Comparison of ENCODE assay signal across 16 cellular contexts in genomic region chr18:51711298-51711889, GRCh38.
DNase-seq lines count a peak whose midpoint lies in the region; ATAC-seq and TF ChIP-seq lines count a peak whose summit lies in the region.
"Had no signal": no experiment of that assay in that cellular context is flagged by ENCODE, and none has a peak within 500 bp of the region (broad histone marks: within the 10 kb centered on the region; RNA-seq: fewer than 3 reads in every experiment).

No MANE protein-coding gene starts in this region.

- no peak overlapping the region for H3K4me3 ChIP-seq in WERI-Rb-1 (ENCODE audit: low read depth, low read length)
- H3K4me3 ChIP-seq: breast epithelium, tibial nerve had no signal

- no peak overlapping the region for H3K4me3 Mint-ChIP-seq in chondrocyte (ENCODE audit: unreplicated experiment)
- H3K4me3 Mint-ChIP-seq: activated naive CD4-positive, alpha-beta T cell treated with anti-CD3 and anti-CD28 coated beads, Interleukin-2, amount 10 ng/mL, durations not matched to agents 7 days and 5 days had no signal

- ATAC-seq in GM18511 (IDR thresholded peaks at IDR 0.05; ENCODE audit: unreplicated experiment) (peak; percentile 85), GM19467 (IDR thresholded peaks at IDR 0.05; ENCODE audit: unreplicated experiment) (peak; percentile 49), HG02798 (IDR thresholded peaks at IDR 0.05; ENCODE audit: poor library complexity, unreplicated experiment) (peak; percentile 85), HG03460 (IDR thresholded peaks at IDR 0.05; ENCODE audit: unreplicated experiment) (peak; percentile 53), foreskin keratinocyte (no peak)

- H3K36me3 Mint-ChIP-seq in chondrocyte (ENCODE audit: low read depth), result peaks cover 3% of the 10 kb centered on the region
- H3K36me3 Mint-ChIP-seq: activated naive CD4-positive, alpha-beta T cell treated with anti-CD3 and anti-CD28 coated beads, Interleukin-2, amount 10 ng/mL, durations not matched to agents 7 days and 5 days had no signal

- no peaks in the 10 kb centered on the region for H3K4me1 ChIP-seq in foreskin keratinocyte
- H3K4me1 ChIP-seq: breast epithelium, tibial nerve had no signal

- no peaks in the 10 kb centered on the region for H3K27me3 ChIP-seq in WERI-Rb-1 (ENCODE audit: insufficient read depth, low read depth, severe bottlenecking)
- no peaks in the 10 kb centered on the region for H3K27me3 ChIP-seq in foreskin keratinocyte
- H3K27me3 ChIP-seq: breast epithelium, tibial nerve had no signal

- H3K27ac ChIP-seq in WERI-Rb-1 (no peak overlapping the region), foreskin keratinocyte (no peak overlapping the region)
- H3K27ac ChIP-seq: breast epithelium, tibial nerve had no signal

- no peak overlapping the region for H3K27ac Mint-ChIP-seq in chondrocyte (ENCODE audit: unreplicated experiment)
- H3K27ac Mint-ChIP-seq: activated naive CD4-positive, alpha-beta T cell treated with anti-CD3 and anti-CD28 coated beads, Interleukin-2, amount 10 ng/mL, durations not matched to agents 7 days and 5 days had no signal

- DNase-seq in WERI-Rb-1, result no peak
- DNase-seq in foreskin keratinocyte, result no peak
- no peak for DNase-seq in chondrocyte (ENCODE audit: low spot score)
- no peak for DNase-seq in NCI-H2029 (lab: John Stamatoyannopoulos, UW)
- DNase-seq: activated naive CD4-positive, alpha-beta T cell treated with anti-CD3 and anti-CD28 coated beads, Interleukin-2, amount 10 ng/mL, durations not matched to agents 7 days and 5 days; NCI-H1092; NCI-H2227 treated with DMSO at 0.1 percent for 48 hours; OCI-M1; SK-N-SH; stimulated activated CD8-positive, alpha-beta memory T cell treated with anti-CD3 and anti-CD28 coated beads, Interleukin-4, amount 100 ng/mL, for 48 hours had no signal

- no peaks in the 10 kb centered on the region for H3K36me3 ChIP-seq in WERI-Rb-1
- H3K36me3 ChIP-seq: breast epithelium, tibial nerve had no signal

- H3K4me1 Mint-ChIP-seq in chondrocyte (ENCODE audit: low read depth), result no peaks in the 10 kb centered on the region
- H3K4me1 Mint-ChIP-seq: activated naive CD4-positive, alpha-beta T cell treated with anti-CD3 and anti-CD28 coated beads, Interleukin-2, amount 10 ng/mL, durations not matched to agents 7 days and 5 days had no signal

- no peaks in the 10 kb centered on the region for H3K27me3 Mint-ChIP-seq in chondrocyte (ENCODE audit: low read depth)
- H3K27me3 Mint-ChIP-seq: activated naive CD4-positive, alpha-beta T cell treated with anti-CD3 and anti-CD28 coated beads, Interleukin-2, amount 10 ng/mL, durations not matched to agents 7 days and 5 days had no signal

- no peak for TF ChIP-seq CTCF in WERI-Rb-1 (IDR thresholded peaks at IDR 0.05; ENCODE audit: low read depth, low read length)
- TF ChIP-seq CTCF in foreskin keratinocyte (conservative IDR thresholded peaks at IDR 0.05), result no peak
- TF ChIP-seq CTCF in chondrocyte (IDR thresholded peaks at IDR 0.05), result no peak

- peaks cover 16% of the 10 kb centered on the region for H3K9me3 ChIP-seq in WERI-Rb-1 (ENCODE audit: severe bottlenecking)
- H3K9me3 ChIP-seq: SK-N-SH had no signal

- H3K9me3 Mint-ChIP-seq in chondrocyte (ENCODE audit: low read depth), result peaks cover 50% of the 10 kb centered on the region
